ENCODE assay signal across 8 cellular contexts in the genomic region with DNA sequence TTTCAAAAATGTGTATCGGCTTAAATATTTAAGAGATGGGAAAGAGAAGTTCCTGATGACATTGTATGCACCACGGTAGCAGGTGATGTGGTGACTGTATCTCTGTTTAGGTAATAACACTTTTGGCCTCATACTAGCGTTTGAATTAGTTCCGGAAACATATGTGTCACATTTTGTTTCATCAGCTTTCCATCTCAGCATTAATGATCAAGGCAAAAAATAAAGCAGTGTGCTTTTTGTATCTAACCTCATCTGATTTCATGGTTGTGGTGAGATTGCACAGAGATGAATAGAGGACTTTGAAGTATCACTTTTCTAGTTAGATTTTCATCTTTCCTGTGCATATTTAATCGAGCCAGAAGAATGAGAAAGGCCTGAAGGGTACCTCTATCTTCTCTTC.
"Had no signal": no experiment of that assay in that cellular context is flagged by ENCODE, and none has a peak within 500 bp of the region (broad histone marks: within the 10 kb centered on the region; RNA-seq: fewer than 3 reads in every experiment).

No MANE protein-coding gene starts in this region.

- H3K4me3 ChIP-seq: GM23248, HAP-1 had no signal

- H3K9me3 Mint-ChIP-seq: HFFc6 had no signal

- DNase-seq: GM23248, GOT3, H7, HFFc6, IMR-90, KBM-7 had no signal

- H3K4me3 Mint-ChIP-seq: HFFc6 had no signal

- H3K27ac Mint-ChIP-seq: HFFc6 had no signal

- ATAC-seq: HCT116 had no signal

- H3K9me3 ChIP-seq: HAP-1 had no signal

- H3K36me3 ChIP-seq: HAP-1 had no signal

- H3K27ac ChIP-seq: GM23248 had no signal
